ENCODE assay signal across 8 cellular contexts in the genomic region with DNA sequence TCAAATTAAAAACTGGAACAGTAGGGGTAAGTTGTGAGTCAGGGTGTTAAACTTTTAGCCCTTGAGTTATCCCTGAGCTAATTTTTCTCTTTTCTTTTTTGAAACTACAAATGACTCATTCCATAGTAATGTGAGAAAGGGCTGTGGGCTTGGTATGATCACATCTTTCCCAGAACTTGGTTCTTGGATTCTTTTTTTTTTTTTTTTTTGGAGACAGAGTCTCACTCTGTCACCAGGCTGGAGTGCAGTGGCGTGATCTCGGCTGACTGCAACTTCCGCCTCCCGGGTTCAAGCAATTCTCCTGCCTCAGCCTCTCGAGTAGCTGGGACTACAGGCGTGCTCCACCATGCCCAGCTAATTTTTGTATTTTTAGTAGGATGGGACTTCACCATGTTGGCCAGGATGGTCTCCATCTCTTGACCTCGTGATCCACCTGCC. TPM values are rescaled to one million over a fixed set of nuclear protein-coding genes. Genes with fewer than 3 reads are reported as not detected.
DNase-seq lines count a peak whose midpoint lies in the region; TF ChIP-seq lines count a peak whose summit lies in the region.
"Not testable (repeated sequence)": the region's sequence is repeated elsewhere in the genome, so short reads cannot be mapped to it uniquely, and the experiment has no call there.

No MANE protein-coding gene starts in this region.

- H3K9me3 Mint-ChIP-seq in activated naive CD4-positive, alpha-beta T cell treated with anti-CD3 and anti-CD28 coated beads for 36 hours; chondrocyte (ENCODE audit: low read depth): not testable (repeated sequence)

- DNase-seq in AG08395 (ENCODE audit: low spot score) (peak; percentile 92), fibroblast of the conjunctiva (ENCODE audit: low read depth) (peak; percentile 59), myocyte (ENCODE audit: low read depth) (peak; percentile 84), stromal cell of bone marrow (ENCODE audit: low read depth) (peak; percentile 85)
- DNase-seq in SK-N-MC (ENCODE audit: low read depth, low spot score); chondrocyte (ENCODE audit: low spot score): not testable (repeated sequence)
- DNase-seq in activated naive CD4-positive, alpha-beta T cell treated with anti-CD3 and anti-CD28 coated beads for 36 hours = peak; percentile 46

- peaks cover 25% of the 10 kb centered on the region for H3K4me1 Mint-ChIP-seq in activated naive CD4-positive, alpha-beta T cell treated with anti-CD3 and anti-CD28 coated beads for 36 hours (ENCODE audit: low read depth)
- H3K4me1 Mint-ChIP-seq in chondrocyte (ENCODE audit: low read depth) = peaks cover 35% of the 10 kb centered on the region

- not testable (repeated sequence) for H3K9ac ChIP-seq in SK-N-MC (ENCODE audit: insufficient read length)

- peaks cover 19% of the 10 kb centered on the region for H3K36me3 Mint-ChIP-seq in activated naive CD4-positive, alpha-beta T cell treated with anti-CD3 and anti-CD28 coated beads for 36 hours (ENCODE audit: low read depth)
- H3K36me3 Mint-ChIP-seq in chondrocyte (ENCODE audit: low read depth) = peaks cover 21% of the 10 kb centered on the region

- POLR2A ChIA-PET in HEK293 (lab: Yijun Ruan, JAX) = interaction anchor here (0.7 kb wide), 2 partner anchors 9 to 725 kb away, joined by 3 to 4 read pairs; no protein-coding TSS in a partner anchor

- H3K4me1 ChIP-seq in HEK293 (ENCODE audit: control insufficient read depth, insufficient read depth, low read length) = not testable (repeated sequence)

- H3K9me3 ChIP-seq in HEK293 (ENCODE audit: control insufficient read depth, insufficient read depth, low read depth, low read length); SK-N-MC (ENCODE audit: low read depth, low read length): not testable (repeated sequence)

- H3K27ac Mint-ChIP-seq in activated naive CD4-positive, alpha-beta T cell treated with anti-CD3 and anti-CD28 coated beads for 36 hours = peak overlapping the region; percentile 87
- peak overlapping the region; percentile 99 for H3K27ac Mint-ChIP-seq in chondrocyte (ENCODE audit: unreplicated experiment)

- H3K27ac ChIP-seq in HEK293 (ENCODE audit: extremely low read depth, low read depth, low read length) = not testable (repeated sequence)
- 0 out of 2 replicates have a peak overlapping the region, but pooled peaks have one; percentile 10 for H3K27ac ChIP-seq in SK-N-MC

- H3K36me3 ChIP-seq in HEK293 (ENCODE audit: control insufficient read depth in 2 of 2, insufficient read depth in 1 of 2, low read length in 2 of 2) = peaks cover 70 to 83% of the 10 kb centered on the region in 2 experiments
- H3K36me3 ChIP-seq in SK-N-MC (ENCODE audit: insufficient read depth, low read length) = peaks cover 31% of the 10 kb centered on the region

- not testable (repeated sequence) for H3K4me3 Mint-ChIP-seq in activated naive CD4-positive, alpha-beta T cell treated with anti-CD3 and anti-CD28 coated beads for 36 hours; chondrocyte (ENCODE audit: unreplicated experiment)

- CTCF ChIA-PET in HEK293 (lab: Yijun Ruan, JAX) = interaction anchor here (0.6 to 4.1 kb wide), 45 partner anchors 10 to 1163 kb away, joined by 3 to 66 read pairs (median 4); partner anchors contain the start of genes EIF2B4, NRBP1, PPM1G and SLC4A1AP
- CTCF ChIA-PET in activated naive CD4-positive, alpha-beta T cell treated with anti-CD3 and anti-CD28 coated beads for 36 hours (lab: Charles Lee) = interaction anchor here (0.5 to 4.7 kb wide), 31 partner anchors 9 to 834 kb away, joined by 3 to 30 read pairs (median 6); partner anchors contain the start of genes CCDC121, GPN1, NRBP1 and PPM1G

- not testable (repeated sequence) for TF ChIP-seq CTCF in HEK293 (tag by site-specific recombination; IDR thresholded peaks at IDR 0.05); chondrocyte (IDR thresholded peaks at IDR 0.05)

- intact Hi-C loops in activated naive CD4-positive, alpha-beta T cell treated with anti-CD3 and anti-CD28 coated beads for 36 hours (cut with micrococcal nuclease) = loop anchor here (1.0 to 5.0 kb wide), 5 partner anchors 19 to 430 kb away; partner anchors contain the start of genes CCDC121, EIF2B4, GPN1 and SLC4A1AP

- not testable (repeated sequence) for H3K27me3 Mint-ChIP-seq in activated naive CD4-positive, alpha-beta T cell treated with anti-CD3 and anti-CD28 coated beads for 36 hours (ENCODE audit: low read depth); chondrocyte (ENCODE audit: low read depth)

- not testable (repeated sequence) for H3K4me3 ChIP-seq in HEK293 (ENCODE audit: low read depth, low read length); SK-N-MC

TF ChIP-seq in HEK293, 187 proteins besides CTCF, POLR2A, EP300 and RAD21:
- 0 out of 2 replicates have a peak, but pooled peaks have one; percentile 13 for TF ChIP-seq SP7 (tag by site-specific recombination; IDR thresholded peaks at IDR 0.05)
- TF ChIP-seq PRDM1 (tag by site-specific recombination; IDR thresholded peaks at IDR 0.05) = peak; percentile 54; the same call in 1 of the 2 replicates
- TF ChIP-seq, protein P1, sequence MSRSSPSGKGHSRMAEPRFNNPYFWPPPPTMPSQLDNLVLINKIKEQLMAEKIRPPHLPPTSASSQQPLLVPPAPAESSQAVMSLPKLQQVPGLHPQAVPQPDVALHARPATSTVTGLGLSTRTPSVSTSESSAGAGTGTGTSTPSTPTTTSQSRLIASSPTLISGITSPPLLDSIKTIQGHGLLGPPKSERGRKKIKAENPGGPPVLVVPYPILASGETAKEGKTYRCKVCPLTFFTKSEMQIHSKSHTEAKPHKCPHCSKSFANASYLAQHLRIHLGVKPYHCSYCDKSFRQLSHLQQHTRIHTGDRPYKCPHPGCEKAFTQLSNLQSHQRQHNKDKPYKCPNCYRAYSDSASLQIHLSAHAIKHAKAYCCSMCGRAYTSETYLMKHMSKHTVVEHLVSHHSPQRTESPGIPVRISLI (tag by site-specific recombination; IDR thresholded peaks at IDR 0.05) = peak; percentile 82

RNA-seq across cellular contexts. Expression of gene SLC4A1AP, which starts 18.7 kb away (rescaled TPM):
- total RNA-seq in activated naive CD4-positive, alpha-beta T cell treated with anti-CD3 and anti-CD28 coated beads for 36 hours = 10 to 100 TPM; 21.2 to 22.2 TPM
- total RNA-seq in chondrocyte (16.4 to 24.3 TPM (median 18.8 TPM) in 3 replicates), myocyte (34.7 and 41.2 TPM in 2 replicates)
- 18.0 TPM for polyA plus RNA-seq in myocyte (2012)

RNA-seq across cellular contexts. Expression of gene SUPT7L, which starts 18.9 kb away (rescaled TPM):
- 10 to 100 TPM; 27.8 to 29.7 TPM for total RNA-seq in activated naive CD4-positive, alpha-beta T cell treated with anti-CD3 and anti-CD28 coated beads for 36 hours
- 29.1 to 37.1 TPM (median 30.7 TPM) in 3 replicates for total RNA-seq in chondrocyte
- total RNA-seq in myocyte = 35.4 and 44.0 TPM in 2 replicates
- polyA plus RNA-seq in myocyte (2012) = 38.0 TPM

RNA-seq across cellular contexts. Expression of gene GPN1, which starts 53.5 kb away (rescaled TPM):
- total RNA-seq in activated naive CD4-positive, alpha-beta T cell treated with anti-CD3 and anti-CD28 coated beads for 36 hours = 10 to 100 TPM; 44.9 to 45.1 TPM
- 24.1 to 31.0 TPM (median 26.5 TPM) in 3 replicates for total RNA-seq in chondrocyte
- total RNA-seq in myocyte = 26.7 and 29.0 TPM in 2 replicates
- 37.6 TPM for polyA plus RNA-seq in myocyte (2012)

RNA-seq across cellular contexts. Expression of gene CCDC121, which starts 53.5 kb away (rescaled TPM):
- under 1 TPM; 0.17 to 0.30 TPM for total RNA-seq in activated naive CD4-positive, alpha-beta T cell treated with anti-CD3 and anti-CD28 coated beads for 36 hours
- total RNA-seq in chondrocyte = 1.6 to 2.7 TPM (median 1.7 TPM) in 3 replicates
- total RNA-seq in myocyte = 1.8 and 3.0 TPM in 2 replicates
- polyA plus RNA-seq in myocyte (2012) = 1.2 TPM
